Comparison of ENCODE assay signal across 18 cellular contexts in the genomic region with DNA sequence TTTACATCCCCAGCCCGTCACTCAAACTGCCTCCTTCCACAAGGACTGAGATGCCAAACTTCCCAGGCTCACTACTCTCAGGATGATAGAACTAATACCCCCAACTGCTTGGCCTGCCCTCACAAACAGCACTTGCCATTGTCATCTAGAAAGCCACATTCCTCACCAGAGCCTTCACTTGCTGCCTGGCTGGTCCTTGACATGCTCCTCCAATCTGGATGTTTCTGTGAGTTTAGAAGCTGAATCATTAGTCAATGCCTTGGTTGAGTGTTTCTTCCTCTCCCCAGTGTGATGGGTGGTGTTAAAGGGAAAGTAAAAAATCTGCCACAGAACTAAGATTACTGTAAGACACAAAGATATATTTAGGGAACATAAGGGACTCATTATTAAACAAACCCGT. TPM values are rescaled to one million over a fixed set of nuclear protein-coding genes. Genes with fewer than 3 reads are reported as not detected.
A peak's percentile ranks its signal among the peaks of the same experiment; 100 is the strongest.
DNase-seq lines count a peak whose midpoint lies in the region; ATAC-seq and TF ChIP-seq lines count a peak whose summit lies in the region.
"Had no signal": no experiment of that assay in that cellular context is flagged by ENCODE, and none has a peak within 500 bp of the region (broad histone marks: within the 10 kb centered on the region; RNA-seq: fewer than 3 reads in every experiment).

No MANE protein-coding gene starts in this region.

- intact Hi-C loops in uterus (cut with DNase I; ENCODE audit: low total_unique reads), result no loop called here

- TF ChIP-seq POLR2A in uterus (IDR thresholded peaks at IDR 0.05), result no peak

- in situ Hi-C loops in G401 (cut with HindIII; ENCODE audit: low sequenced_read_pairs), result no loop called here

- H3K27me3 ChIP-seq in fibroblast of lung (ENCODE audit: control insufficient read depth, insufficient read depth, low read length), result no peaks in the 10 kb centered on the region
- no peaks in the 10 kb centered on the region for H3K27me3 ChIP-seq in uterus
- H3K27me3 ChIP-seq: right atrium auricular region had no signal

- WGBS in mesodermal cell (ENCODE audit: insufficient coverage in 2 of 2), 2 experiments, result 50% methylated on average over 1 of the region's 2 CpGs

- peaks cover 17% of the 10 kb centered on the region for H3K4me1 ChIP-seq in fibroblast of lung (ENCODE audit: control insufficient read depth, extremely low read depth, insufficient read depth, low read length)
- peaks cover 59% of the 10 kb centered on the region for H3K4me1 ChIP-seq in mesodermal cell (ENCODE audit: control insufficient read depth, insufficient read depth, low read length, poor library complexity, severe bottlenecking)
- no peaks in the 10 kb centered on the region for H3K4me1 ChIP-seq in uterus
- H3K4me1 ChIP-seq: right atrium auricular region had no signal

- H4K20me1 ChIP-seq in fibroblast of lung (ENCODE audit: control insufficient read depth, extremely low read depth, insufficient read depth, low read length), result no peaks in the 10 kb centered on the region

- H3K4me2 ChIP-seq in fibroblast of lung (ENCODE audit: extremely low read depth, insufficient read depth, low read length), result peak overlapping the region; percentile 33

- H3K4me3 ChIP-seq in fibroblast of lung (replicated peaks in 1 of 4; ENCODE audit: control extremely low read depth in 1 of 4, insufficient read depth in 1 of 4, low read depth in 3 of 4, low read length in 4 of 4), result no peak overlapping the region
- H3K4me3 ChIP-seq in mesodermal cell (ENCODE audit: extremely low read depth, insufficient read depth, low read length, poor library complexity, severe bottlenecking), result no peak overlapping the region
- H3K4me3 ChIP-seq in uterus, result no peak overlapping the region
- H3K4me3 ChIP-seq: right atrium auricular region, thoracic aorta had no signal

- no peak for ATAC-seq in HG03045 (IDR thresholded peaks at IDR 0.05; ENCODE audit: unreplicated experiment)
- ATAC-seq: activated CD4-positive, alpha-beta T cell treated with anti-CD3 and anti-CD28 coated beads for 36 hours; left ventricle myocardium superior; naive thymus-derived CD4-positive, alpha-beta T cell had no signal

- H3K9ac ChIP-seq in fibroblast of lung (ENCODE audit: insufficient read depth, low read length), result no peak overlapping the region

- DNase-seq in AG20443 (ENCODE audit: low spot score), result peak; percentile 56
- peak; percentile 17 for DNase-seq in NCI-H226
- DNase-seq in fibroblast of lung (ENCODE audit: low read depth in 2 of 2), result peak in 1 of 2 donors; percentile 52
- DNase-seq in NCI-H526 treated with DMSO at 0.1 percent for 48 hours (lab: John Stamatoyannopoulos, UW), result no peak
- DNase-seq in uterus, result no peak
- DNase-seq in G401 (ENCODE audit: low spot score), result no peak
- DNase-seq: activated CD4-positive, alpha-beta T cell treated with anti-CD3 and anti-CD28 coated beads for 36 hours; activated naive CD8-positive, alpha-beta T cell treated with anti-CD3 and anti-CD28 coated beads for 36 hours; left ventricle myocardium superior; naive thymus-derived CD4-positive, alpha-beta T cell; NCI-H2171 treated with DMSO at 0.1 percent for 48 hours; SIG-M5; stimulated activated CD4-positive, alpha-beta T cell treated with anti-CD3 and anti-CD28 coated beads, Interleukin-2, amount 100 ng/mL, for 24 hours had no signal

- H3K9me3 ChIP-seq in fibroblast of lung (ENCODE audit: control insufficient read depth, insufficient read depth, low read depth, low read length) (no peaks in the 10 kb centered on the region), mesodermal cell (ENCODE audit: control insufficient read depth, low read length) (no peaks in the 10 kb centered on the region), uterus (no peaks in the 10 kb centered on the region)
- H3K9me3 ChIP-seq: right atrium auricular region, thoracic aorta had no signal

- no peak for TF ChIP-seq CTCF in fibroblast of lung (conservative IDR thresholded peaks at IDR 0.05 in 1 of 2, IDR thresholded peaks at IDR 0.05 in 1 of 2; ENCODE audit: low read depth in 1 of 2, low read length in 2 of 2)
- TF ChIP-seq CTCF in uterus (IDR thresholded peaks at IDR 0.05), result no peak

- no peaks in the 10 kb centered on the region for H3K36me3 ChIP-seq in fibroblast of lung (ENCODE audit: control insufficient read depth, insufficient read depth, low read length)
- peaks cover 14% of the 10 kb centered on the region for H3K36me3 ChIP-seq in mesodermal cell (ENCODE audit: control insufficient read depth, insufficient read depth, low read length)
- H3K36me3 ChIP-seq in uterus, result no peaks in the 10 kb centered on the region
- H3K36me3 ChIP-seq: right atrium auricular region, thoracic aorta had no signal

- peaks cover 1% of the 10 kb centered on the region for H3K79me2 ChIP-seq in fibroblast of lung (ENCODE audit: control insufficient read depth, insufficient read depth, low read length)

- no peak overlapping the region for H2AFZ ChIP-seq in fibroblast of lung (ENCODE audit: low read length)

- H3K27ac ChIP-seq in fibroblast of lung (ENCODE audit: insufficient read depth, low read length) (peak overlapping the region; percentile 53), mesodermal cell (ENCODE audit: low read depth, low read length, severe bottlenecking) (peak overlapping the region; percentile 6), uterus (no peak overlapping the region)
- H3K27ac ChIP-seq: right atrium auricular region, thoracic aorta had no signal

RNA-seq across cellular contexts. Expression of gene MARCHF4, which starts 52.5 kb away (rescaled TPM):
- total RNA-seq in fibroblast of lung (0.26 and 1.3 TPM in 2 replicates), uterus (under 1 TPM in 1 of 4 donors, not detected in 3; 0.07 TPM)
- polyA plus RNA-seq in fibroblast of lung, result 3.6 and 7.3 TPM in 2 replicates
- 8.0 and 13.5 TPM in 2 replicates for polyA plus RNA-seq in fibroblast of lung (2012)
- 6.3 and 16.2 TPM in 2 replicates for polyA minus RNA-seq in fibroblast of lung (ENCODE audit: low replicate concordance)
- polyA plus RNA-seq in mesodermal cell (2013, experiment 1 of 2), result 17.2 TPM
- 13.4 TPM for polyA plus RNA-seq in mesodermal cell (2013, experiment 2 of 2)
- total RNA-seq in G401 (2014; rRNA removed; shearing (Covaris generic)), result 0.06 and 0.14 TPM in 2 replicates
- total RNA-seq: activated CD4-positive, alpha-beta T cell treated with anti-CD3 and anti-CD28 coated beads for 36 hours; activated naive CD8-positive, alpha-beta T cell treated with anti-CD3 and anti-CD28 coated beads for 36 hours; cardiac septum; left ventricle myocardium superior; naive thymus-derived CD4-positive, alpha-beta T cell had no signal
- polyA plus RNA-seq: naive thymus-derived CD4-positive, alpha-beta T cell had no signal

Comparison
In these comparisons a context has a peak if more than half of its experiments do, and no peak if none do; other contexts are left out.
1. DNase-seq: peak in AG20443 (single experiment) and NCI-H226 (single experiment); none in NCI-H526 treated with DMSO at 0.1 percent for 48 hours (single experiment), uterus (0 of 2) and G401 (single experiment).
2. H3K27ac ChIP-seq: peak in fibroblast of lung (single experiment) and mesodermal cell (single experiment); none in uterus (0 of 2).